Comparison of ENCODE assay signal across 1 cellular context in genomic region chr15:74392902-74393301, GRCh38.
TF ChIP-seq lines count a peak whose summit lies in the region.

No MANE protein-coding gene starts in this region.

TF ChIP-seq in K562, 482 proteins besides CTCF, POLR2A, EP300 and RAD21:
- TF ChIP-seq GTF2A2 (tag; IDR thresholded peaks at IDR 0.05) (0 out of 2 replicates have a peak, but pooled peaks have one; percentile 27), ZNF592 (IDR thresholded peaks at IDR 0.05) (peak; percentile 67), HINFP (tag; conservative IDR thresholded peaks at IDR 0.05; ENCODE audit: low read depth) (peak; percentile 61; the same call in 1 of the 2 replicates), HIVEP1 (CRISPR knock-in tag; IDR thresholded peaks at IDR 0.05) (no peak), MTF1 (CRISPR knock-in tag; IDR thresholded peaks at IDR 0.05; ENCODE audit: borderline replicate concordance) (peak; percentile 23; the same call in 1 of the 2 replicates), PTRF (tag; IDR thresholded peaks at IDR 0.05) (peak; percentile 75; the same call in 1 of the 2 replicates), ZFPM2 (CRISPR knock-in tag; IDR thresholded peaks at IDR 0.05) (no peak), ZNF583 (CRISPR knock-in tag; IDR thresholded peaks at IDR 0.05) (peak; percentile 65; the same call in 1 of the 2 replicates), PATZ1 (CRISPR knock-in tag; IDR thresholded peaks at IDR 0.05; ENCODE audit: borderline replicate concordance) (0 out of 2 replicates have a peak, but pooled peaks have one; percentile 31), ELK3 (CRISPR knock-in tag; IDR thresholded peaks at IDR 0.05) (no peak), TEAD2 (tag; IDR thresholded peaks at IDR 0.05) (0 out of 2 replicates have a peak, but pooled peaks have one; percentile 37), NR4A1 (CRISPR knock-in tag; IDR thresholded peaks at IDR 0.05) (no peak), NR4A1 (tag; IDR thresholded peaks at IDR 0.05) (peak; percentile 89), ZNF165 (CRISPR knock-in tag; IDR thresholded peaks at IDR 0.05; ENCODE audit: borderline replicate concordance) (0 out of 2 replicates have a peak, but pooled peaks have one; percentile 63), ZNF740 (CRISPR knock-in tag; IDR thresholded peaks at IDR 0.05) (no peak), ZNF740 (tag; IDR thresholded peaks at IDR 0.05) (peak in 1 of 2 experiments; percentile 67; a peak in 1 of 4 replicates), TCF15 (CRISPR knock-in tag; IDR thresholded peaks at IDR 0.05) (peak; percentile 72; the same call in 1 of the 2 replicates), RREB1 (CRISPR knock-in tag; IDR thresholded peaks at IDR 0.05) (peak; percentile 27; the same call in 1 of the 2 replicates), HSF4 (CRISPR knock-in tag; IDR thresholded peaks at IDR 0.05; ENCODE audit: borderline replicate concordance) (0 out of 2 replicates have a peak, but pooled peaks have one; percentile 69), ZNF121 (CRISPR knock-in tag; conservative IDR thresholded peaks at IDR 0.05) (no peak), DMBX1 (CRISPR knock-in tag; IDR thresholded peaks at IDR 0.05; ENCODE audit: borderline replicate concordance) (peak; percentile 26; the same call in 1 of the 2 replicates), CREB3 (tag; conservative IDR thresholded peaks at IDR 0.05; ENCODE audit: low read depth) (peak; percentile 78), TEAD1 (CRISPR knock-in tag; IDR thresholded peaks at IDR 0.05) (no peak), ATF4 (CRISPR knock-in tag; IDR thresholded peaks at IDR 0.05) (0 out of 2 replicates have a peak, but pooled peaks have one; percentile 29), PHB2 (IDR thresholded peaks at IDR 0.05; ENCODE audit: low read depth) (no peak), DDX20 (tag; IDR thresholded peaks at IDR 0.05; ENCODE audit: low read depth) (0 out of 2 replicates have a peak, but pooled peaks have one; percentile 28), ZBTB9 (CRISPR knock-in tag; IDR thresholded peaks at IDR 0.05) (0 out of 2 replicates have a peak, but pooled peaks have one; percentile 18), ZNF311 (CRISPR knock-in tag; IDR thresholded peaks at IDR 0.05) (peak; percentile 37; the same call in 1 of the 2 replicates), ID3 (CRISPR knock-in tag; IDR thresholded peaks at IDR 0.05) (no peak), ID3 (tag; IDR thresholded peaks at IDR 0.05) (peak; percentile 64; the same call in 1 of the 2 replicates), MYC (IDR thresholded peaks at IDR 0.05; ENCODE audit: low read depth, low read length) (no peak), MYC (CRISPR knock-in tag; IDR thresholded peaks at IDR 0.05; ENCODE audit: borderline replicate concordance, low read depth) (peak; percentile 67; the same call in 1 of the 2 replicates)
